ENCODE assay signal across 14 cellular contexts in genomic region chr18:52694804-52695203, GRCh38.
DNase-seq lines count a peak whose midpoint lies in the region; ATAC-seq, FAIRE-seq and TF ChIP-seq lines count a peak whose summit lies in the region.
"Had no signal": no experiment of that assay in that cellular context is flagged by ENCODE, and none has a peak within 500 bp of the region (broad histone marks: within the 10 kb centered on the region; RNA-seq: fewer than 3 reads in every experiment).

No MANE protein-coding gene starts in this region.

- peak; percentile 88 for FAIRE-seq in D721Med (lab: Jason Lieb, UNC)
- FAIRE-seq: GM12892, K562 had no signal

- no peaks in the 10 kb centered on the region for H3K36me3 Mint-ChIP-seq in HFFc6 (ENCODE audit: low read depth)
- H3K36me3 Mint-ChIP-seq in mesothelial cell of epicardium, result no peaks in the 10 kb centered on the region
- no peaks in the 10 kb centered on the region for H3K36me3 Mint-ChIP-seq in CD4-positive, alpha-beta T cell (ENCODE audit: low read depth)
- H3K36me3 Mint-ChIP-seq: activated naive CD4-positive, alpha-beta T cell treated with anti-CD3 and anti-CD28 coated beads, Interleukin-2, amount 50 U/mL, for 24 hours had no signal

- 78% methylated on average over 1 of the region's 1 CpG for WGBS in tibial nerve, 2 donors

- DNase-seq in D721Med (ENCODE audit: insufficient read length, low spot score) (no peak), HFFc6 (no peak), astrocyte of the hippocampus (ENCODE audit: low read depth, low spot score) (peak; percentile 25), mesothelial cell of epicardium (ENCODE audit: low spot score in 2 of 2, unreplicated experiment in 2 of 2) (no peak), tibial nerve (ENCODE audit: low spot score in 2 of 2) (no peak), dermis blood vessel endothelial cell (no peak)
- DNase-seq in CD4-positive, alpha-beta T cell, result no peak
- DNase-seq: retina; stimulated activated naive CD8-positive, alpha-beta T cell treated with anti-CD3 and anti-CD28 coated beads, Interleukin-15, amount 100 ng/mL, for 72 hours had no signal

- TF ChIP-seq EP300 in tibial nerve (IDR thresholded peaks at IDR 0.05), result no peak

- H3K4me3 ChIP-seq in tibial nerve, result no peak overlapping the region
- H3K4me3 ChIP-seq: HAP-1, K562 had no signal

- no peaks in the 10 kb centered on the region for H3K27me3 ChIP-seq in tibial nerve
- H3K27me3 ChIP-seq in CD4-positive, alpha-beta T cell (ENCODE audit: control insufficient read depth, insufficient read depth, low read length), result no peaks in the 10 kb centered on the region

- H3K4me3 Mint-ChIP-seq in HFFc6 (no peak overlapping the region), mesothelial cell of epicardium (no peak overlapping the region)
- no peak overlapping the region for H3K4me3 Mint-ChIP-seq in CD4-positive, alpha-beta T cell
- H3K4me3 Mint-ChIP-seq: activated naive CD4-positive, alpha-beta T cell treated with anti-CD3 and anti-CD28 coated beads, Interleukin-2, amount 50 U/mL, for 24 hours; stimulated activated naive CD8-positive, alpha-beta T cell treated with anti-CD3 and anti-CD28 coated beads, Interleukin-15, amount 100 ng/mL, for 72 hours had no signal

- H3K27me3 Mint-ChIP-seq in HFFc6 (ENCODE audit: insufficient read depth) (no peaks in the 10 kb centered on the region), mesothelial cell of epicardium (ENCODE audit: low read depth) (peaks cover 8% of the 10 kb centered on the region)
- no peaks in the 10 kb centered on the region for H3K27me3 Mint-ChIP-seq in CD4-positive, alpha-beta T cell
- H3K27me3 Mint-ChIP-seq: activated naive CD4-positive, alpha-beta T cell treated with anti-CD3 and anti-CD28 coated beads, Interleukin-2, amount 50 U/mL, for 24 hours; stimulated activated naive CD8-positive, alpha-beta T cell treated with anti-CD3 and anti-CD28 coated beads, Interleukin-15, amount 100 ng/mL, for 72 hours had no signal

- H3K36me3 ChIP-seq in tibial nerve, result no peaks in the 10 kb centered on the region
- H3K36me3 ChIP-seq: HAP-1 had no signal

- H3K9me3 ChIP-seq in tibial nerve, result no peaks in the 10 kb centered on the region
- no peaks in the 10 kb centered on the region for H3K9me3 ChIP-seq in CD4-positive, alpha-beta T cell (ENCODE audit: control insufficient read depth, low read length)
- H3K9me3 ChIP-seq: HAP-1 had no signal

- intact Hi-C loops in CD4-positive, alpha-beta T cell (cut with DNase I, micrococcal nuclease), result loop anchor here in 1 of 2 experiments (10.0 kb wide), 1 partner anchor 60 kb away; no protein-coding TSS in a partner anchor

- H3K27ac Mint-ChIP-seq in HFFc6, result no peak overlapping the region
- H3K27ac Mint-ChIP-seq in mesothelial cell of epicardium, result no peak overlapping the region
- H3K27ac Mint-ChIP-seq in CD4-positive, alpha-beta T cell, result no peak overlapping the region
- H3K27ac Mint-ChIP-seq: activated naive CD4-positive, alpha-beta T cell treated with anti-CD3 and anti-CD28 coated beads, Interleukin-2, amount 50 U/mL, for 24 hours; stimulated activated naive CD8-positive, alpha-beta T cell treated with anti-CD3 and anti-CD28 coated beads, Interleukin-15, amount 100 ng/mL, for 72 hours had no signal

- CTCF ChIA-PET in CD4-positive, alpha-beta T cell (lab: Charles Lee), result no interaction called here

- no peak overlapping the region for H3K27ac ChIP-seq in tibial nerve
- H3K27ac ChIP-seq in CD4-positive, alpha-beta T cell (ENCODE audit: low read depth, low read length), result no peak overlapping the region

- no peak for ATAC-seq in CD4-positive, alpha-beta T cell (ENCODE audit: poor library complexity)
- no peak for ATAC-seq in GM18498 (IDR thresholded peaks at IDR 0.05; ENCODE audit: unreplicated experiment)
- ATAC-seq: K562; stimulated activated naive CD8-positive, alpha-beta T cell treated with anti-CD3 and anti-CD28 coated beads, Interleukin-15, amount 100 ng/mL, for 72 hours had no signal

- H3K9me3 Mint-ChIP-seq in HFFc6, result peaks cover 21% of the 10 kb centered on the region
- H3K9me3 Mint-ChIP-seq in mesothelial cell of epicardium, result no peaks in the 10 kb centered on the region
- H3K9me3 Mint-ChIP-seq in CD4-positive, alpha-beta T cell, result no peaks in the 10 kb centered on the region
- H3K9me3 Mint-ChIP-seq: activated naive CD4-positive, alpha-beta T cell treated with anti-CD3 and anti-CD28 coated beads, Interleukin-2, amount 50 U/mL, for 24 hours had no signal

- TF ChIP-seq CTCF in D721Med (IDR thresholded peaks at IDR 0.05; ENCODE audit: insufficient read depth, missing control alignments), result peak; percentile 4
- TF ChIP-seq CTCF in HFFc6 (IDR thresholded peaks at IDR 0.05), result peak; percentile 33; the same call in 1 of the 2 replicates
- TF ChIP-seq CTCF in mesothelial cell of epicardium (IDR thresholded peaks at IDR 0.05; ENCODE audit: unreplicated experiment), result peak; percentile 48
- no peak for TF ChIP-seq CTCF in tibial nerve (IDR thresholded peaks at IDR 0.05)
- TF ChIP-seq CTCF in CD4-positive, alpha-beta T cell (IDR thresholded peaks at IDR 0.05), result no peak

- H3K4me1 ChIP-seq in tibial nerve, result no peaks in the 10 kb centered on the region
- H3K4me1 ChIP-seq: HAP-1 had no signal

- H3K4me1 Mint-ChIP-seq in HFFc6 (ENCODE audit: low read depth) (no peaks in the 10 kb centered on the region), mesothelial cell of epicardium (no peaks in the 10 kb centered on the region)
- no peaks in the 10 kb centered on the region for H3K4me1 Mint-ChIP-seq in CD4-positive, alpha-beta T cell (ENCODE audit: low read depth)
- H3K4me1 Mint-ChIP-seq: activated naive CD4-positive, alpha-beta T cell treated with anti-CD3 and anti-CD28 coated beads, Interleukin-2, amount 50 U/mL, for 24 hours; stimulated activated naive CD8-positive, alpha-beta T cell treated with anti-CD3 and anti-CD28 coated beads, Interleukin-15, amount 100 ng/mL, for 72 hours had no signal

- TF ChIP-seq POLR2A in tibial nerve (IDR thresholded peaks at IDR 0.05), result no peak

- POLR2A ChIA-PET in CD4-positive, alpha-beta T cell (lab: Charles Lee), result no interaction called here

Comparison
In these comparisons a context has a peak if more than half of its experiments do, and no peak if none do; other contexts are left out.
1. CTCF ChIP-seq: peak in D721Med (single experiment), HFFc6 (single experiment) and mesothelial cell of epicardium (single experiment); none in tibial nerve (0 of 5) and CD4-positive, alpha-beta T cell (single experiment).